ENCODE assay signal across 16 cellular contexts in the genomic region with DNA sequence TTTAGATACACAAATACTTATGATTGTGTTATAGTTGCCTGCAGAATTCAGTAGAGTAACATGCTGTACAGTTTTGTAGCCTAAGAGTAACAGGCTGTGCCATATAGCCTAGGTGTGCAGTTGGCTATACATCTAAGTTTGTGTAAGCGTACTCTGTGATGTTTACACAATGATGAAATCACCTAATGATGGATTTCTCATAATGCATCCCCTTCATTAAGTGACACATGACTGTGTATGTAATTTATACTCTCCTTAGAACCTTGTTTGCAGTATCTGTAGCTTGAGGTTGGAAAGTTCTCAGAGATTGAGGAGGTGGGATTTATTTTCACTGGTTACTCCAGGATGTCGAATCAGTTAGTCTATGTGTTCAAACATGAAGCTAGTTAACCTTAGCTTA.
"Had no signal": no experiment of that assay in that cellular context is flagged by ENCODE, and none has a peak within 500 bp of the region (broad histone marks: within the 10 kb centered on the region; RNA-seq: fewer than 3 reads in every experiment).

No MANE protein-coding gene starts in this region.

- H3K4me3 ChIP-seq: adrenal gland, breast epithelium, esophagus squamous epithelium, heart right ventricle, left ventricle myocardium inferior, prostate gland, right atrium auricular region had no signal

- H3K27me3 ChIP-seq: adrenal gland, breast epithelium, esophagus squamous epithelium, right atrium auricular region had no signal

- ATAC-seq: stimulated activated naive CD8-positive, alpha-beta T cell treated with anti-CD3 and anti-CD28 coated beads, Interleukin-15, amount 100 ng/mL, for 72 hours had no signal

- H3K36me3 ChIP-seq: adrenal gland, breast epithelium, esophagus squamous epithelium, prostate gland had no signal

- H3K27ac ChIP-seq: adrenal gland, breast epithelium, esophagus squamous epithelium, heart right ventricle, left ventricle myocardium inferior, prostate gland, right atrium auricular region had no signal

- DNase-seq: activated CD4-positive, alpha-beta T cell treated with anti-CD3 and anti-CD28 coated beads, Interleukin-2, amount 50 U/mL, for 4 hours; activated gamma-delta T cell; adrenal gland; effector CD8-positive, alpha-beta T cell; esophagus squamous epithelium; heart right ventricle; kidney glomerular epithelial cell; left ventricle myocardium inferior; stimulated activated CD4-positive, alpha-beta T cell treated with anti-CD3 and anti-CD28 coated beads, Interleukin-2, amount 100 ng/mL, for 48 hours; stimulated activated naive CD8-positive, alpha-beta T cell treated with anti-CD3 and anti-CD28 coated beads, Interleukin-15, amount 100 ng/mL, for 72 hours had no signal

- H3K9me3 ChIP-seq: adrenal gland, breast epithelium, esophagus squamous epithelium, heart right ventricle, left ventricle myocardium inferior, prostate gland, right atrium auricular region had no signal

- FAIRE-seq: astrocyte, endothelial cell of umbilical vein, TTC549 had no signal

- H3K4me1 ChIP-seq: breast epithelium, prostate gland had no signal
